ENCODE assay signal across 14 cellular contexts in genomic region chr16:87847785-87848675, GRCh38. TPM values are rescaled to one million over a fixed set of nuclear protein-coding genes. Genes with fewer than 3 reads are reported as not detected.
DNase-seq lines count a peak whose midpoint lies in the region; ATAC-seq and TF ChIP-seq lines count a peak whose summit lies in the region.
"Had no signal": no experiment of that assay in that cellular context is flagged by ENCODE, and none has a peak within 500 bp of the region (broad histone marks: within the 10 kb centered on the region; RNA-seq: fewer than 3 reads in every experiment).

No MANE protein-coding gene starts in this region.

- peaks cover 12% of the 10 kb centered on the region; the same call in 1 of the 2 replicates for H3K36me3 ChIP-seq in GM23338 (ENCODE audit: insufficient read depth)
- H3K36me3 ChIP-seq in psoas muscle (ENCODE audit: insufficient read depth in 1 of 2, low read depth in 1 of 2): peaks cover 0 to 25% of the 10 kb centered on the region in 2 donors
- H3K36me3 ChIP-seq: thyroid gland had no signal

- peaks cover 8% of the 10 kb centered on the region; the same call in 1 of the 2 replicates for H4K20me1 ChIP-seq in GM23338 (replicated peaks; ENCODE audit: insufficient read depth)

- H3K9me3 Mint-ChIP-seq in GM23338: no peaks in the 10 kb centered on the region
- H3K9me3 Mint-ChIP-seq in activated naive CD8-positive, alpha-beta T cell treated with anti-CD3 and anti-CD28 coated beads, Interleukin-2, amount 50 U/mL, for 24 hours: no peaks in the 10 kb centered on the region
- no peaks in the 10 kb centered on the region for H3K9me3 Mint-ChIP-seq in activated T-helper 2 cell treated with anti-CD3 and anti-CD28 coated beads, Interferon-gamma antibody, Interleukin-2, Interleukin-4, amounts not matched to agents 10 μg/mL and 5 μg/mL and 100 μg/mL, durations not matched to agents 14 hours and 24 hours and 36 hours

- H3K9me3 ChIP-seq in psoas muscle: no peaks in the 10 kb centered on the region
- H3K9me3 ChIP-seq: ascending aorta, heart left ventricle, thyroid gland had no signal

- peaks cover 71% of the 10 kb centered on the region for H3K36me3 Mint-ChIP-seq in GM23338 (ENCODE audit: low read depth)
- peaks cover 55% of the 10 kb centered on the region for H3K36me3 Mint-ChIP-seq in activated naive CD8-positive, alpha-beta T cell treated with anti-CD3 and anti-CD28 coated beads, Interleukin-2, amount 50 U/mL, for 24 hours (ENCODE audit: low read depth)
- peaks cover 75% of the 10 kb centered on the region for H3K36me3 Mint-ChIP-seq in activated T-helper 2 cell treated with anti-CD3 and anti-CD28 coated beads, Interferon-gamma antibody, Interleukin-2, Interleukin-4, amounts not matched to agents 10 μg/mL and 5 μg/mL and 100 μg/mL, durations not matched to agents 14 hours and 24 hours and 36 hours (ENCODE audit: low read depth)

- H3K27me3 ChIP-seq in GM23338 (ENCODE audit: insufficient read depth) (no peaks in the 10 kb centered on the region), psoas muscle (ENCODE audit: insufficient read depth in 3 of 3, low read length in 2 of 3) (no peaks in the 10 kb centered on the region)
- H3K27me3 ChIP-seq: ascending aorta, heart left ventricle, thyroid gland had no signal

- no peak for TF ChIP-seq CTCF in GM23338 (conservative IDR thresholded peaks at IDR 0.05; ENCODE audit: low read depth in 2 of 2)
- TF ChIP-seq CTCF in psoas muscle (IDR thresholded peaks at IDR 0.05): no peak

- no peaks in the 10 kb centered on the region for H3K9me2 ChIP-seq in GM23338 (ENCODE audit: insufficient read depth)

- intact Hi-C loops in psoas muscle (cut with DNase I): no loop called here
- intact Hi-C loops in activated T-helper 2 cell treated with anti-CD3 and anti-CD28 coated beads, Interferon-gamma antibody, Interleukin-2, Interleukin-4, amounts not matched to agents 10 μg/mL and 5 μg/mL and 100 μg/mL, durations not matched to agents 14 hours and 24 hours and 36 hours (cut with micrococcal nuclease): no loop called here

- no peak overlapping the region for H3K4me3 Mint-ChIP-seq in GM23338
- H3K4me3 Mint-ChIP-seq in activated naive CD8-positive, alpha-beta T cell treated with anti-CD3 and anti-CD28 coated beads, Interleukin-2, amount 50 U/mL, for 24 hours: no peak overlapping the region
- H3K4me3 Mint-ChIP-seq in activated T-helper 2 cell treated with anti-CD3 and anti-CD28 coated beads, Interferon-gamma antibody, Interleukin-2, Interleukin-4, amounts not matched to agents 10 μg/mL and 5 μg/mL and 100 μg/mL, durations not matched to agents 14 hours and 24 hours and 36 hours (ENCODE audit: low read depth): no peak overlapping the region

- H3F3A ChIP-seq in GM23338 (replicated peaks; ENCODE audit: low read depth): peaks cover 38% of the 10 kb centered on the region

- no peak overlapping the region for H3K4me3 ChIP-seq in GM23338
- H3K4me3 ChIP-seq in psoas muscle: no peak overlapping the region
- H3K4me3 ChIP-seq: ascending aorta, heart left ventricle, thyroid gland had no signal

- no peak overlapping the region for H3K4me2 ChIP-seq in GM23338

- peaks cover 50% of the 10 kb centered on the region for H3K4me1 Mint-ChIP-seq in GM23338
- peaks cover 37% of the 10 kb centered on the region for H3K4me1 Mint-ChIP-seq in activated naive CD8-positive, alpha-beta T cell treated with anti-CD3 and anti-CD28 coated beads, Interleukin-2, amount 50 U/mL, for 24 hours
- H3K4me1 Mint-ChIP-seq in activated T-helper 2 cell treated with anti-CD3 and anti-CD28 coated beads, Interferon-gamma antibody, Interleukin-2, Interleukin-4, amounts not matched to agents 10 μg/mL and 5 μg/mL and 100 μg/mL, durations not matched to agents 14 hours and 24 hours and 36 hours (ENCODE audit: low read depth): peaks cover 17% of the 10 kb centered on the region

- peak overlapping the region; percentile 62 for H3K27ac Mint-ChIP-seq in GM23338
- peak overlapping the region; percentile 18 for H3K27ac Mint-ChIP-seq in activated naive CD8-positive, alpha-beta T cell treated with anti-CD3 and anti-CD28 coated beads, Interleukin-2, amount 50 U/mL, for 24 hours
- H3K27ac Mint-ChIP-seq in activated T-helper 2 cell treated with anti-CD3 and anti-CD28 coated beads, Interferon-gamma antibody, Interleukin-2, Interleukin-4, amounts not matched to agents 10 μg/mL and 5 μg/mL and 100 μg/mL, durations not matched to agents 14 hours and 24 hours and 36 hours: no peak overlapping the region

- H3K27ac ChIP-seq in GM23338 (ENCODE audit: low read depth) (peak overlapping the region; percentile 63), psoas muscle (peak overlapping the region; percentile 81)
- H3K27ac ChIP-seq: ascending aorta had no signal

- peaks cover 88% of the 10 kb centered on the region for H3K79me2 ChIP-seq in GM23338 (replicated peaks; ENCODE audit: insufficient read depth)

- WGBS in psoas muscle, 3 donors: 59 to 76% (median 62%) methylated on average over 26 to 28 of the region's 28 CpGs

- H3K4me1 ChIP-seq in GM23338 (ENCODE audit: insufficient read depth): peaks cover 28% of the 10 kb centered on the region
- H3K4me1 ChIP-seq in psoas muscle: peaks cover 80% of the 10 kb centered on the region

- ATAC-seq in GM23338: no peak
- ATAC-seq in activated naive CD8-positive, alpha-beta T cell treated with anti-CD3 and anti-CD28 coated beads, Interleukin-2, amount 50 U/mL, for 24 hours: no peak
- no peak for ATAC-seq in psoas muscle
- ATAC-seq in HG02623 (IDR thresholded peaks at IDR 0.05; ENCODE audit: unreplicated experiment): no peak
- no peak for ATAC-seq in GM18858 (IDR thresholded peaks at IDR 0.05; ENCODE audit: unreplicated experiment)

- no peak overlapping the region for H2AFZ ChIP-seq in GM23338

- peaks cover 24% of the 10 kb centered on the region for H3K27me3 Mint-ChIP-seq in GM23338 (ENCODE audit: insufficient read depth, low read depth, poor library complexity)
- H3K27me3 Mint-ChIP-seq in activated naive CD8-positive, alpha-beta T cell treated with anti-CD3 and anti-CD28 coated beads, Interleukin-2, amount 50 U/mL, for 24 hours: no peaks in the 10 kb centered on the region
- H3K27me3 Mint-ChIP-seq in activated T-helper 2 cell treated with anti-CD3 and anti-CD28 coated beads, Interferon-gamma antibody, Interleukin-2, Interleukin-4, amounts not matched to agents 10 μg/mL and 5 μg/mL and 100 μg/mL, durations not matched to agents 14 hours and 24 hours and 36 hours (ENCODE audit: low read depth): no peaks in the 10 kb centered on the region

- DNase-seq in GM23338 (ENCODE audit: low spot score): no peak
- no peak for DNase-seq in activated naive CD8-positive, alpha-beta T cell treated with anti-CD3 and anti-CD28 coated beads, Interleukin-2, amount 50 U/mL, for 24 hours
- peak; percentile 45 for DNase-seq in inferior parietal cortex (ENCODE audit: extremely low spot score)
- DNase-seq in psoas muscle: peak in 1 of 2 donors; percentile 43
- DNase-seq in activated effector memory CD4-positive, alpha-beta T cell treated with Interleukin-2 at 50 U/mL for 16 hours: no peak
- DNase-seq in activated T-helper 2 cell treated with anti-CD3 and anti-CD28 coated beads, Interferon-gamma antibody, Interleukin-2, Interleukin-4, amounts not matched to agents 10 μg/mL and 5 μg/mL and 100 μg/mL, durations not matched to agents 14 hours and 24 hours and 36 hours (ENCODE audit: low spot score): no peak
- DNase-seq: COR-L47; effector memory CD4-positive, alpha-beta T cell; heart left ventricle; T-helper 2 cell had no signal

TF ChIP-seq in GM23338, 12 proteins besides CTCF, POLR2A, EP300 and RAD21 (continues in another document):
- TF ChIP-seq EZH2 (IDR thresholded peaks at IDR 0.05; ENCODE audit: low read depth, unreplicated experiment) (no peak), JUNB (IDR thresholded peaks at IDR 0.05; ENCODE audit: unreplicated experiment) (no peak), ZNF331 (CRISPR knock-in tag; IDR thresholded peaks at IDR 0.05; ENCODE audit: low read depth) (no peak), POLR2AphosphoS5 (IDR thresholded peaks at IDR 0.05; ENCODE audit: low read depth) (no peak; the same call in 1 of the 2 replicates), EZH2phosphoT487 (IDR thresholded peaks at IDR 0.05; ENCODE audit: unreplicated experiment) (no peak), CREB1 (CRISPR knock-in tag; IDR thresholded peaks at IDR 0.05; ENCODE audit: low read depth) (no peak), ZNF114 (CRISPR knock-in tag; IDR thresholded peaks at IDR 0.05) (no peak), STAT1 (IDR thresholded peaks at IDR 0.05; ENCODE audit: unreplicated experiment) (no peak), NANOG (IDR thresholded peaks at IDR 0.05; ENCODE audit: borderline replicate concordance) (no peak), REST (IDR thresholded peaks at IDR 0.05; ENCODE audit: unreplicated experiment) (no peak)

RNA-seq across cellular contexts. Expression of gene SLC7A5, which starts 21.3 kb away (rescaled TPM):
- total RNA-seq in GM23338 (2014; rRNA removed; shearing (Covaris generic)): 328 and 386 TPM in 2 replicates
- polyA plus RNA-seq in GM23338 (2016; fragmentation: Nextera tagmentation; extraction: Ambion mirVana): 107 and 109 TPM in 2 replicates
- total RNA-seq in psoas muscle: 10 to 100 TPM in 3 of 4 donors, 1 to 10 TPM in 1; 9.8 to 63.6 (median 28.3) TPM
- 10 to 100 TPM; 16.4 to 28.6 (median 20.2) TPM for polyA plus RNA-seq in psoas muscle
- total RNA-seq in activated T-helper 2 cell treated with anti-CD3 and anti-CD28 coated beads, Interferon-gamma antibody, Interleukin-2, Interleukin-4, amounts not matched to agents 10 μg/mL and 5 μg/mL and 100 μg/mL, durations not matched to agents 14 hours and 24 hours and 36 hours: 271 TPM in 2 replicates
